Comparison of ENCODE assay signal across 28 cellular contexts in the genomic region with DNA sequence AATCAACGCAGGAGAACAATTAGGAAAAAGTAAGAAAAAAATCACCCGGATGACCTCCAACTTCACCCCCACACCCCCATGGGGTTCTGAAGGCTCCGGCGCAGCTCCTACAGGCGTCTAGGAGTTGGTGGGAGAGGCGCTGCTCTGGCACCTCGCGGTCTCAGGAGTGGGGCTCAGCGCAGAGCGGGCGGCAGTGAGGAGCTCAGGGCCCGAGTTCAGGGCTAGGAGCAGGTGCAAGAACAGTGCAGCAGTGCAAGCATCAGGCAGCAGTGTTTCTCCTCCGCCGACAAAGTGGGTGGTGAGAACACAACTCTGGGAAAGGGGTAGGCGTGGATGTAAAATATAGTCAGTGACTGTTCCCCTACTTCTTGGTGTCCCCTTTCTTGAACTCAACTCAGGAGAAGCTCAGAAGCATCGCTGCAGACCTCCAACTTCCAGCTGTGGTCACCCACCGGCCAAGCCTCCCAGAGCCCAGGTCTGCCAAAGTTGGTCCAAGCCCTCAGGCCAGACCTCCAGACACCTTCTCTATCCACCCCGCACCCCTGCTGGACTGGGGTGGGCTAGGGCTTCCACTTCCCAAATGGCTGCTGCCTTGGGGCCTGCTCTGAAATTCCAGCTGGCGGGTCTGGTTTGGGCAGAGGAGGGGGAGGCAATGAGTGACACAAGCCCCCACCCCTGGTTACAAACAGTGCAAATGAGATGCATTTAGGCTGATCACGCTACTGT. TPM values are rescaled to one million over a fixed set of nuclear protein-coding genes. Genes with fewer than 3 reads are reported as not detected.
DNase-seq lines count a peak whose midpoint lies in the region; ATAC-seq, FAIRE-seq and TF ChIP-seq lines count a peak whose summit lies in the region.
"Had no signal": no experiment of that assay in that cellular context is flagged by ENCODE, and none has a peak within 500 bp of the region (broad histone marks: within the 10 kb centered on the region; RNA-seq: fewer than 3 reads in every experiment).

No MANE protein-coding gene starts in this region.

- H3K27me3 ChIP-seq in HUES6 (ENCODE audit: control insufficient read depth, insufficient read depth, low read length) (peaks cover 100% of the 10 kb centered on the region), iPS-15b (ENCODE audit: control insufficient read depth, insufficient read depth, low read length) (peaks cover 94% of the 10 kb centered on the region), neural progenitor cell (peaks cover 100% of the 10 kb centered on the region), small intestine (ENCODE audit: control insufficient read depth in 2 of 2, insufficient read depth in 2 of 2, low read length in 2 of 2) (peaks cover 16 to 64% of the 10 kb centered on the region in 2 donors)

- peaks cover 75% of the 10 kb centered on the region for H3K4me1 Mint-ChIP-seq in neural progenitor cell
- H3K4me1 Mint-ChIP-seq: activated T-helper 17 cell treated with anti-CD3 and anti-CD28 coated beads, Interleukin-2, amount 50 U/mL, for 72 hours had no signal

- H3K9me3 Mint-ChIP-seq in neural progenitor cell = no peaks in the 10 kb centered on the region
- H3K9me3 Mint-ChIP-seq: activated naive CD4-positive, alpha-beta T cell treated with anti-CD3 and anti-CD28 coated beads, Interleukin-2, amount 50 U/mL, for 24 hours; activated T-helper 17 cell treated with anti-CD3 and anti-CD28 coated beads, Interleukin-2, amount 50 U/mL, for 72 hours had no signal

- TF ChIP-seq CTCF in neural progenitor cell (IDR thresholded peaks at IDR 0.05) (no peak), mucosa of descending colon (IDR thresholded peaks at IDR 0.05) (no peak)

- DNase-seq in neural progenitor cell (ENCODE audit: low spot score) (no peak), superior temporal gyrus (ENCODE audit: extremely low spot score) (peak; percentile 55), small intestine (no peak), mucosa of descending colon (no peak), NCI-H2171 (lab: John Stamatoyannopoulos, UW) (no peak)
- DNase-seq: activated CD4-positive, alpha-beta T cell treated with anti-CD3 and anti-CD28 coated beads, Interleukin-2, amount 50 U/mL, for 1 hour; activated CD8-positive, alpha-beta memory T cell treated with anti-CD3 and anti-CD28 coated beads, Interleukin-2, amount 50 U/mL, for 4 hours; central memory CD4-positive, alpha-beta T cell; COR-L47; dermis blood vessel endothelial cell; DMS79 treated with DMSO at 0.1 percent for 48 hours; left colon; mesenchymal stem cell; NCI-H1092 treated with DMSO at 0.1 percent for 48 hours; NCI-H2081; NCI-H446; PC-3; Right ventricle myocardium superior; stimulated activated CD8-positive, alpha-beta memory T cell treated with anti-CD3 and anti-CD28 coated beads, Interleukin-4, amount 100 ng/mL, for 48 hours had no signal

- no peak for FAIRE-seq in small intestine (lab: Jason Lieb, UNC)

- ATAC-seq in mucosa of descending colon = no peak
- ATAC-seq: activated T-helper 17 cell treated with anti-CD3 and anti-CD28 coated beads, Interleukin-2, amount 50 U/mL, for 72 hours; left colon; PC-3 had no signal

- H3K27ac ChIP-seq in HUES6 (ENCODE audit: low read depth, low read length) (no peak overlapping the region), neural progenitor cell (no peak overlapping the region), small intestine (ENCODE audit: low read depth in 1 of 2, low read length in 1 of 2) (no peak overlapping the region)
- H3K27ac ChIP-seq: BLaER1, parathyroid adenoma, VCaP had no signal

- H3K36me3 ChIP-seq in HUES6 (ENCODE audit: control insufficient read depth, insufficient read depth, low read length) (no peaks in the 10 kb centered on the region), iPS-15b (ENCODE audit: control insufficient read depth, insufficient read depth, low read length) (no peaks in the 10 kb centered on the region), neural progenitor cell (no peaks in the 10 kb centered on the region), small intestine (ENCODE audit: control insufficient read depth in 2 of 2, insufficient read depth in 2 of 2, low read length in 2 of 2) (no peaks in the 10 kb centered on the region), mucosa of descending colon (ENCODE audit: low read depth) (no peaks in the 10 kb centered on the region)
- H3K36me3 ChIP-seq: BLaER1 had no signal

- peaks cover 6% of the 10 kb centered on the region for H3K36me3 Mint-ChIP-seq in neural progenitor cell
- H3K36me3 Mint-ChIP-seq: activated naive CD4-positive, alpha-beta T cell treated with anti-CD3 and anti-CD28 coated beads, Interleukin-2, amount 50 U/mL, for 24 hours had no signal

- whole genome bisulfite sequencing in small intestine, 3 donors = 14 to 21% (median 20%) methylated on average over 20 of the region's 20 CpGs

- no peaks in the 10 kb centered on the region for H3K79me2 ChIP-seq in neural progenitor cell (ENCODE audit: low read depth)
- H3K79me2 ChIP-seq: parathyroid adenoma had no signal

- peak overlapping the region; percentile 81 for H3K4me3 Mint-ChIP-seq in neural progenitor cell
- H3K4me3 Mint-ChIP-seq: activated naive CD4-positive, alpha-beta T cell treated with anti-CD3 and anti-CD28 coated beads, Interleukin-2, amount 50 U/mL, for 24 hours; activated T-helper 17 cell treated with anti-CD3 and anti-CD28 coated beads, Interleukin-2, amount 50 U/mL, for 72 hours had no signal

- H3F3A ChIP-seq in neural progenitor cell (ENCODE audit: low read depth) = peaks cover 39% of the 10 kb centered on the region

- peak overlapping the region; percentile 73 for H3K4me2 ChIP-seq in neural progenitor cell
- H3K4me2 ChIP-seq: BLaER1 had no signal

- H2AFZ ChIP-seq in neural progenitor cell (replicated peaks) = no peak overlapping the region
- H2AFZ ChIP-seq: parathyroid adenoma had no signal

- H3K4me3 ChIP-seq in HUES6 (ENCODE audit: low read depth, low read length) (peak overlapping the region; percentile 44; the same call in 1 of the 2 replicates), iPS-15b (ENCODE audit: low read depth, low read length) (peak overlapping the region; percentile 41), neural progenitor cell (peak overlapping the region; percentile 28), small intestine (ENCODE audit: low read depth in 1 of 2, low read length in 2 of 2) (no peak overlapping the region), mucosa of descending colon (no peak overlapping the region)
- H3K4me3 ChIP-seq: BLaER1 had no signal

- intact Hi-C loops in mucosa of descending colon (cut with DNase I, micrococcal nuclease) = no loop called here

- H3K9me3 ChIP-seq in HUES6 (ENCODE audit: control insufficient read depth, insufficient read depth, low read depth, low read length) (no peaks in the 10 kb centered on the region), iPS-15b (ENCODE audit: control insufficient read depth, insufficient read depth, low read length) (no peaks in the 10 kb centered on the region), neural progenitor cell (ENCODE audit: low read depth) (no peaks in the 10 kb centered on the region), small intestine (ENCODE audit: control insufficient read depth, low read depth) (no peaks in the 10 kb centered on the region), mucosa of descending colon (no peaks in the 10 kb centered on the region)

- no peak overlapping the region for H3K27ac Mint-ChIP-seq in neural progenitor cell
- H3K27ac Mint-ChIP-seq: activated naive CD4-positive, alpha-beta T cell treated with anti-CD3 and anti-CD28 coated beads, Interleukin-2, amount 50 U/mL, for 24 hours; activated T-helper 17 cell treated with anti-CD3 and anti-CD28 coated beads, Interleukin-2, amount 50 U/mL, for 72 hours had no signal

- H3K9ac ChIP-seq in HUES6 (ENCODE audit: low read length) = no peak overlapping the region
- H3K9ac ChIP-seq in iPS-15b (ENCODE audit: low read depth, low read length) = no peak overlapping the region
- H3K9ac ChIP-seq in neural progenitor cell = no peak overlapping the region
- H3K9ac ChIP-seq: BLaER1, parathyroid adenoma had no signal

- H4K20me1 ChIP-seq in neural progenitor cell (ENCODE audit: low read depth) = peaks cover 92% of the 10 kb centered on the region

- H3K4me1 ChIP-seq in HUES6 (ENCODE audit: control insufficient read depth, insufficient read depth, low read length) = peaks cover 35% of the 10 kb centered on the region
- H3K4me1 ChIP-seq in iPS-15b (ENCODE audit: control insufficient read depth, insufficient read depth, low read length) = peaks cover 5% of the 10 kb centered on the region
- H3K4me1 ChIP-seq in neural progenitor cell = peaks cover 27% of the 10 kb centered on the region
- H3K4me1 ChIP-seq in small intestine (ENCODE audit: control insufficient read depth in 2 of 2, insufficient read depth in 1 of 2, low read depth in 1 of 2, low read length in 1 of 2) = peaks cover 2% of the 10 kb centered on the region in 2 donors
- H3K4me1 ChIP-seq in mucosa of descending colon (ENCODE audit: low read depth) = peaks cover 10% of the 10 kb centered on the region
- H3K4me1 ChIP-seq: parathyroid adenoma had no signal

- H3K27me3 Mint-ChIP-seq in neural progenitor cell (ENCODE audit: insufficient read depth, low read depth) = peaks cover 56% of the 10 kb centered on the region

RNA-seq across cellular contexts. Expression of gene POU3F3, which starts 14.3 kb away (rescaled TPM):
- total RNA-seq in neural progenitor cell (ENCODE audit: low replicate concordance) (0.25 TPM in 1 of 2 replicates, not detected in the other), mucosa of descending colon (1 to 10 TPM in 1 of 3 donors, under 1 TPM in 2; 0.12 to 1.4 (median 0.14) TPM)
- under 1 TPM in 1 of 3 donors, not detected in 2; 0.15 TPM for polyA plus RNA-seq in small intestine
- total RNA-seq: activated T-helper 17 cell treated with anti-CD3 and anti-CD28 coated beads, Interleukin-2, amount 50 U/mL, for 72 hours; fibroblast of lung; PC-3; Right ventricle myocardium superior; ureter had no signal

Comparison
In these comparisons a context has a peak if more than half of its experiments do, and no peak if none do; other contexts are left out.
1. H3K4me3 ChIP-seq: peak in HUES6 (single experiment), iPS-15b (single experiment) and neural progenitor cell (single experiment); none in small intestine (0 of 2) and mucosa of descending colon (single experiment).